20 cellular contexts compared by ENCODE assay signal in genomic region chr9:118438805-118439204, GRCh38.
"Had no signal": no experiment of that assay in that cellular context is flagged by ENCODE, and none has a peak within 500 bp of the region (broad histone marks: within the 10 kb centered on the region; RNA-seq: fewer than 3 reads in every experiment).

No MANE protein-coding gene starts in this region.

- H3K9me3 Mint-ChIP-seq: memory B cell had no signal

- H3K9me3 ChIP-seq: gastrocnemius medialis, left ventricle myocardium inferior, lower lobe of right lung, ovary, right atrium auricular region, sigmoid colon, stomach, thoracic aorta had no signal

- H3K4me3 ChIP-seq: coronary artery, gastrocnemius medialis, left ventricle myocardium inferior, lower lobe of right lung, ovary, right atrium auricular region, sigmoid colon, skin epidermis, stomach, thoracic aorta had no signal

- H3K36me3 ChIP-seq: gastrocnemius medialis, left ventricle myocardium inferior, lower lobe of right lung, ovary, right atrium auricular region, sigmoid colon, stomach, thoracic aorta had no signal

- H3K4me3 Mint-ChIP-seq: immature natural killer cell; memory B cell; naive thymus-derived CD8-positive, alpha-beta T cell had no signal

- H3K36me3 Mint-ChIP-seq: immature natural killer cell; memory B cell; naive thymus-derived CD8-positive, alpha-beta T cell had no signal

- H3K27me3 ChIP-seq: gastrocnemius medialis, ovary, right atrium auricular region, sigmoid colon, stomach had no signal

- H3K27me3 Mint-ChIP-seq: memory B cell had no signal

- DNase-seq: effector memory CD4-positive, alpha-beta T cell; gastrocnemius medialis; immature natural killer cell; left ventricle myocardium inferior; lower lobe of right lung; midbrain; naive thymus-derived CD8-positive, alpha-beta T cell; nucleus accumbens; ovary; sigmoid colon; stimulated activated CD4-positive, alpha-beta T cell treated with anti-CD3 and anti-CD28 coated beads, Interleukin-12 subunit alpha, Interleukin-12 subunit beta, amount 100 ng/mL, for 4 hours; stimulated activated naive CD4-positive, alpha-beta T cell; stomach; substantia nigra had no signal

- ATAC-seq: esophagus mucosa; gastrocnemius medialis; lower lobe of right lung; naive thymus-derived CD8-positive, alpha-beta T cell had no signal

- H3K27ac Mint-ChIP-seq: immature natural killer cell; memory B cell; naive thymus-derived CD8-positive, alpha-beta T cell had no signal

- H3K27ac ChIP-seq: coronary artery, gastrocnemius medialis, left ventricle myocardium inferior, lower lobe of right lung, ovary, right atrium auricular region, sigmoid colon, skin epidermis, stomach, thoracic aorta had no signal

- H3K4me1 Mint-ChIP-seq: immature natural killer cell; memory B cell; naive thymus-derived CD8-positive, alpha-beta T cell had no signal

- H3K4me1 ChIP-seq: gastrocnemius medialis, left ventricle myocardium inferior, lower lobe of right lung, right atrium auricular region, sigmoid colon, stomach had no signal
